In genomic region chr3:113070226-113071220, GRCh38 we compare ENCODE assay signal across 3 cellular contexts.
TF ChIP-seq lines count a peak whose summit lies in the region.

No MANE protein-coding gene starts in this region.

TF ChIP-seq in HCT116, 20 proteins besides CTCF, POLR2A, EP300 and RAD21:
- TF ChIP-seq TCF7L2 (IDR thresholded peaks at IDR 0.05; ENCODE audit: borderline replicate concordance, extremely low read depth, insufficient read depth, insufficient read length) (no peak), POLR2AphosphoS5 (IDR thresholded peaks at IDR 0.05; ENCODE audit: low read depth, low read length) (no peak), SRF (IDR thresholded peaks at IDR 0.05; ENCODE audit: low read depth) (no peak)
- TF ChIP-seq, protein P1, sequence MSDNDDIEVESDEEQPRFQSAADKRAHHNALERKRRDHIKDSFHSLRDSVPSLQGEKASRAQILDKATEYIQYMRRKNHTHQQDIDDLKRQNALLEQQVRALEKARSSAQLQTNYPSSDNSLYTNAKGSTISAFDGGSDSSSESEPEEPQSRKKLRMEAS (IDR thresholded peaks at IDR 0.05), result no peak
- TF ChIP-seq, protein P2, sequence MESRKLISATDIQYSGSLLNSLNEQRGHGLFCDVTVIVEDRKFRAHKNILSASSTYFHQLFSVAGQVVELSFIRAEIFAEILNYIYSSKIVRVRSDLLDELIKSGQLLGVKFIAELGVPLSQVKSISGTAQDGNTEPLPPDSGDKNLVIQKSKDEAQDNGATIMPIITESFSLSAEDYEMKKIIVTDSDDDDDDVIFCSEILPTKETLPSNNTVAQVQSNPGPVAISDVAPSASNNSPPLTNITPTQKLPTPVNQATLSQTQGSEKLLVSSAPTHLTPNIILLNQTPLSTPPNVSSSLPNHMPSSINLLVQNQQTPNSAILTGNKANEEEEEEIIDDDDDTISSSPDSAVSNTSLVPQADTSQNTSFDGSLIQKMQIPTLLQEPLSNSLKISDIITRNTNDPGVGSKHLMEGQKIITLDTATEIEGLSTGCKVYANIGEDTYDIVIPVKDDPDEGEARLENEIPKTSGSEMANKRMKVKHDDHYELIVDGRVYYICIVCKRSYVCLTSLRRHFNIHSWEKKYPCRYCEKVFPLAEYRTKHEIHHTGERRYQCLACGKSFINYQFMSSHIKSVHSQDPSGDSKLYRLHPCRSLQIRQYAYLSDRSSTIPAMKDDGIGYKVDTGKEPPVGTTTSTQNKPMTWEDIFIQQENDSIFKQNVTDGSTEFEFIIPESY (IDR thresholded peaks at IDR 0.05; ENCODE audit: extremely low read depth, insufficient replicate concordance, low read length), result no peak

TF ChIP-seq in IMR-90, 13 proteins besides CTCF, POLR2A, EP300 and RAD21:
- no peak for TF ChIP-seq MXI1 (IDR thresholded peaks at IDR 0.05; ENCODE audit: borderline replicate concordance, low read depth, low read length)
- TF ChIP-seq FOS (IDR thresholded peaks at IDR 0.05; ENCODE audit: low read depth, low read length), result peak; percentile 76; the same call in 1 of the 2 replicates

TF ChIP-seq in HepG2, 621 proteins besides CTCF, POLR2A, EP300 and RAD21:
- TF ChIP-seq CREB1 (IDR thresholded peaks at IDR 0.05) (0 out of 2 replicates have a peak, but pooled peaks have one; percentile 17), CREB1 (CRISPR knock-in tag; IDR thresholded peaks at IDR 0.05) (no peak), POGZ (CRISPR knock-in tag; IDR thresholded peaks at IDR 0.05) (no peak), FOSL2 (CRISPR knock-in tag; IDR thresholded peaks at IDR 0.05) (peak; percentile 75)
